Comparison of ENCODE assay signal across 26 cellular contexts in genomic region chr7:84425702-84426259, GRCh38.
"Had no signal": no experiment of that assay in that cellular context is flagged by ENCODE, and none has a peak within 500 bp of the region (broad histone marks: within the 10 kb centered on the region; RNA-seq: fewer than 3 reads in every experiment).

No MANE protein-coding gene starts in this region.

- ATAC-seq: PC-3, T-helper 17 cell, WTC11 had no signal

- H3K9ac ChIP-seq: KMS-11 had no signal

- H3K27me3 Mint-ChIP-seq: activated CD4-positive, alpha-beta memory T cell treated with anti-CD3 and anti-CD28 coated beads for 36 hours; activated CD4-positive, alpha-beta T cell treated with anti-CD3 and anti-CD28 coated beads, Interleukin-2, amount 10 ng/mL, durations not matched to agents 7 days and 5 days; brain; central memory CD8-positive, alpha-beta T cell; IgD-negative memory B cell; T-helper 17 cell had no signal

- H3K36me3 Mint-ChIP-seq: activated CD4-positive, alpha-beta memory T cell treated with anti-CD3 and anti-CD28 coated beads for 36 hours; IgD-negative memory B cell had no signal

- DNase-seq: activated CD4-positive, alpha-beta memory T cell treated with anti-CD3 and anti-CD28 coated beads for 36 hours; activated CD4-positive, alpha-beta T cell treated with anti-CD3 and anti-CD28 coated beads, Interleukin-2, amount 10 ng/mL, durations not matched to agents 7 days and 5 days; activated CD4-positive, CD25-positive, alpha-beta regulatory T cell treated with anti-CD3 and anti-CD28 coated beads, Interleukin-2, amount 50 U/mL, for 72 hours; activated CD8-positive, alpha-beta memory T cell treated with anti-CD3 and anti-CD28 coated beads, Interleukin-2, amount 50 U/mL, for 48 hours; activated gamma-delta T cell; activated naive CD4-positive, alpha-beta T cell treated with anti-CD3 and anti-CD28 coated beads for 36 hours; activated T-cell treated with anti-CD3 and anti-CD28 coated beads, Interleukin-2, amount 50 U/mL, for 1 hour; amygdala; NCI-H1105 treated with DMSO at 0.1 percent for 48 hours; NCI-H1436 treated with DMSO at 0.1 percent for 48 hours; NCI-H187; NCI-H2081 treated with DMSO at 0.1 percent for 48 hours; NCI-H2171 treated with DMSO at 0.1 percent for 48 hours; NCI-H226; NCI-H526; NCI-H774; PC-3; SHP77; T-helper 17 cell; T-helper 9 cell had no signal

- H3K4me3 Mint-ChIP-seq: activated CD4-positive, alpha-beta memory T cell treated with anti-CD3 and anti-CD28 coated beads for 36 hours; activated CD4-positive, alpha-beta T cell treated with anti-CD3 and anti-CD28 coated beads, Interleukin-2, amount 10 ng/mL, durations not matched to agents 7 days and 5 days; activated naive CD4-positive, alpha-beta T cell treated with anti-CD3 and anti-CD28 coated beads for 36 hours; brain; central memory CD8-positive, alpha-beta T cell; IgD-negative memory B cell; T-helper 17 cell; WTC11 had no signal

- H3K4me1 Mint-ChIP-seq: activated CD4-positive, alpha-beta T cell treated with anti-CD3 and anti-CD28 coated beads, Interleukin-2, amount 10 ng/mL, durations not matched to agents 7 days and 5 days; brain; central memory CD8-positive, alpha-beta T cell; IgD-negative memory B cell; T-helper 17 cell; WTC11 had no signal

- H3K27ac ChIP-seq: KMS-11 had no signal

- FAIRE-seq: astrocyte had no signal

- H3K27ac Mint-ChIP-seq: activated CD4-positive, alpha-beta memory T cell treated with anti-CD3 and anti-CD28 coated beads for 36 hours; activated CD4-positive, alpha-beta T cell treated with anti-CD3 and anti-CD28 coated beads, Interleukin-2, amount 10 ng/mL, durations not matched to agents 7 days and 5 days; activated naive CD4-positive, alpha-beta T cell treated with anti-CD3 and anti-CD28 coated beads for 36 hours; brain; IgD-negative memory B cell; T-helper 17 cell; WTC11 had no signal

- H3K4me2 ChIP-seq: KMS-11 had no signal
